17 cellular contexts compared by ENCODE assay signal in the genomic region with DNA sequence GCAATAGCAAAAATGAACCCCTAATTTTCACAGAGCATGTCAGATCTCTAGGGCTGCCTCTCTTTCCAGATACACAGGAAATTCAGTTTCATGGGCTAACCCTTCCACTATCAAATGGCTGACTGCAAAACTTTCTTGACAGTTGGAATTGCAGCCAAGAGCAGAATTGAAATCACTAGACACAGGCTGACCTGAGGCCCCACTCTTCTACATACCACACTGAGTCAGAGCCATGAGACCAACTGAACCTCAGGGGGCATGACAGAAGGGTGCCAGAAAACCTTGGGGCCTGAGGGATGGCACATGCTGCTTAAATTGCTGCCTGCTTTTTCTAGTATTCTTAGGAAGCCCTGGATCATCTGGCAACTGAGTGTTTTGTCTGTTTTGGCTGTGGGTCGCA. TPM values are rescaled to one million over a fixed set of nuclear protein-coding genes. Genes with fewer than 3 reads are reported as not detected.
DNase-seq lines count a peak whose midpoint lies in the region; ATAC-seq and TF ChIP-seq lines count a peak whose summit lies in the region.
"Had no signal": no experiment of that assay in that cellular context is flagged by ENCODE, and none has a peak within 500 bp of the region (broad histone marks: within the 10 kb centered on the region; RNA-seq: fewer than 3 reads in every experiment).

No MANE protein-coding gene starts in this region.

- peak; percentile 85 for ATAC-seq in SK-N-SH treated with all-trans-retinoic acid at 6 μM for 48 hours
- no peak for ATAC-seq in HG03175 (IDR thresholded peaks at IDR 0.05; ENCODE audit: unreplicated experiment)

- DNase-seq in LHCN-M2 (ENCODE audit: low read depth) (peak; percentile 63), fibroblast of the conjunctiva (ENCODE audit: low read depth) (peak; percentile 2), stromal cell of bone marrow (ENCODE audit: low read depth) (peak; percentile 25), NCI-H526 (lab: John Stamatoyannopoulos, UW) (no peak)
- no peak for DNase-seq in activated naive CD4-positive, alpha-beta T cell treated with anti-CD3 and anti-CD28 coated beads, Interleukin-2, amount 50 U/mL, for 16 hours
- DNase-seq: activated CD4-positive, alpha-beta memory T cell treated with anti-CD3 and anti-CD28 coated beads, Interleukin-2, amount 10 ng/mL, durations not matched to agents 7 days and 5 days; activated T-cell treated with anti-CD3 and anti-CD28 coated beads, Interleukin-2, amount 50 U/mL, for 48 hours; endodermal cell; GM23248; left ventricle myocardium inferior; NCI-H1105; NCI-H2171; small intestine; SW 1271 had no signal

TF ChIP-seq in SK-N-SH treated with all-trans-retinoic acid at 6 μM for 48 hours, 23 proteins besides CTCF, POLR2A, EP300 and RAD21:
- TF ChIP-seq ISL1 (CRISPR knock-in tag; IDR thresholded peaks at IDR 0.05) = no peak
- no peak for TF ChIP-seq RARB (CRISPR knock-in tag; IDR thresholded peaks at IDR 0.05)
- no peak for TF ChIP-seq PPARA (CRISPR knock-in tag; IDR thresholded peaks at IDR 0.05; ENCODE audit: borderline replicate concordance)
- TF ChIP-seq GLIS3 (CRISPR knock-in tag; IDR thresholded peaks at IDR 0.05) = no peak
- TF ChIP-seq, protein P1, sequence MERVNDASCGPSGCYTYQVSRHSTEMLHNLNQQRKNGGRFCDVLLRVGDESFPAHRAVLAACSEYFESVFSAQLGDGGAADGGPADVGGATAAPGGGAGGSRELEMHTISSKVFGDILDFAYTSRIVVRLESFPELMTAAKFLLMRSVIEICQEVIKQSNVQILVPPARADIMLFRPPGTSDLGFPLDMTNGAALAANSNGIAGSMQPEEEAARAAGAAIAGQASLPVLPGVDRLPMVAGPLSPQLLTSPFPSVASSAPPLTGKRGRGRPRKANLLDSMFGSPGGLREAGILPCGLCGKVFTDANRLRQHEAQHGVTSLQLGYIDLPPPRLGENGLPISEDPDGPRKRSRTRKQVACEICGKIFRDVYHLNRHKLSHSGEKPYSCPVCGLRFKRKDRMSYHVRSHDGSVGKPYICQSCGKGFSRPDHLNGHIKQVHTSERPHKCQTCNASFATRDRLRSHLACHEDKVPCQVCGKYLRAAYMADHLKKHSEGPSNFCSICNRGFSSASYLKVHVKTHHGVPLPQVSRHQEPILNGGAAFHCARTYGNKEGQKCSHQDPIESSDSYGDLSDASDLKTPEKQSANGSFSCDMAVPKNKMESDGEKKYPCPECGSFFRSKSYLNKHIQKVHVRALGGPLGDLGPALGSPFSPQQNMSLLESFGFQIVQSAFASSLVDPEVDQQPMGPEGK (CRISPR knock-in tag; IDR thresholded peaks at IDR 0.05; ENCODE audit: borderline replicate concordance) = no peak
- no peak for TF ChIP-seq SNAI2 (CRISPR knock-in tag; IDR thresholded peaks at IDR 0.05)
- TF ChIP-seq ZNF70 (CRISPR knock-in tag; IDR thresholded peaks at IDR 0.05) = no peak
- TF ChIP-seq OSR1 (CRISPR knock-in tag; IDR thresholded peaks at IDR 0.05) = no peak
- no peak for TF ChIP-seq ZFP30 (CRISPR knock-in tag; IDR thresholded peaks at IDR 0.05)
- TF ChIP-seq, protein P2, sequence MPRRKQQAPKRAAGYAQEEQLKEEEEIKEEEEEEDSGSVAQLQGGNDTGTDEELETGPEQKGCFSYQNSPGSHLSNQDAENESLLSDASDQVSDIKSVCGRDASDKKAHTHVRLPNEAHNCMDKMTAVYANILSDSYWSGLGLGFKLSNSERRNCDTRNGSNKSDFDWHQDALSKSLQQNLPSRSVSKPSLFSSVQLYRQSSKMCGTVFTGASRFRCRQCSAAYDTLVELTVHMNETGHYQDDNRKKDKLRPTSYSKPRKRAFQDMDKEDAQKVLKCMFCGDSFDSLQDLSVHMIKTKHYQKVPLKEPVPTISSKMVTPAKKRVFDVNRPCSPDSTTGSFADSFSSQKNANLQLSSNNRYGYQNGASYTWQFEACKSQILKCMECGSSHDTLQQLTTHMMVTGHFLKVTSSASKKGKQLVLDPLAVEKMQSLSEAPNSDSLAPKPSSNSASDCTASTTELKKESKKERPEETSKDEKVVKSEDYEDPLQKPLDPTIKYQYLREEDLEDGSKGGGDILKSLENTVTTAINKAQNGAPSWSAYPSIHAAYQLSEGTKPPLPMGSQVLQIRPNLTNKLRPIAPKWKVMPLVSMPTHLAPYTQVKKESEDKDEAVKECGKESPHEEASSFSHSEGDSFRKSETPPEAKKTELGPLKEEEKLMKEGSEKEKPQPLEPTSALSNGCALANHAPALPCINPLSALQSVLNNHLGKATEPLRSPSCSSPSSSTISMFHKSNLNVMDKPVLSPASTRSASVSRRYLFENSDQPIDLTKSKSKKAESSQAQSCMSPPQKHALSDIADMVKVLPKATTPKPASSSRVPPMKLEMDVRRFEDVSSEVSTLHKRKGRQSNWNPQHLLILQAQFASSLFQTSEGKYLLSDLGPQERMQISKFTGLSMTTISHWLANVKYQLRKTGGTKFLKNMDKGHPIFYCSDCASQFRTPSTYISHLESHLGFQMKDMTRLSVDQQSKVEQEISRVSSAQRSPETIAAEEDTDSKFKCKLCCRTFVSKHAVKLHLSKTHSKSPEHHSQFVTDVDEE (CRISPR knock-in tag; IDR thresholded peaks at IDR 0.05) = no peak
- no peak for TF ChIP-seq ARNTL (CRISPR knock-in tag; IDR thresholded peaks at IDR 0.05; ENCODE audit: borderline replicate concordance, low read depth)
- no peak for TF ChIP-seq ESRRG (CRISPR knock-in tag; IDR thresholded peaks at IDR 0.05)
- TF ChIP-seq, protein P3, sequence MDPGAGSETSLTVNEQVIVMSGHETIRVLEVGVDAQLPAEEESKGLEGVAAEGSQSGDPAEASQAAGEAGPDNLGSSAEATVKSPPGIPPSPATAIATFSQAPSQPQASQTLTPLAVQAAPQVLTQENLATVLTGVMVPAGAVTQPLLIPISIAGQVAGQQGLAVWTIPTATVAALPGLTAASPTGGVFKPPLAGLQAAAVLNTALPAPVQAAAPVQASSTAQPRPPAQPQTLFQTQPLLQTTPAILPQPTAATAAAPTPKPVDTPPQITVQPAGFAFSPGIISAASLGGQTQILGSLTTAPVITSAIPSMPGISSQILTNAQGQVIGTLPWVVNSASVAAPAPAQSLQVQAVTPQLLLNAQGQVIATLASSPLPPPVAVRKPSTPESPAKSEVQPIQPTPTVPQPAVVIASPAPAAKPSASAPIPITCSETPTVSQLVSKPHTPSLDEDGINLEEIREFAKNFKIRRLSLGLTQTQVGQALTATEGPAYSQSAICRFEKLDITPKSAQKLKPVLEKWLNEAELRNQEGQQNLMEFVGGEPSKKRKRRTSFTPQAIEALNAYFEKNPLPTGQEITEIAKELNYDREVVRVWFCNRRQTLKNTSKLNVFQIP (CRISPR knock-in tag; IDR thresholded peaks at IDR 0.05; ENCODE audit: borderline replicate concordance, low read depth) = no peak
- no peak for TF ChIP-seq TOX (CRISPR knock-in tag; IDR thresholded peaks at IDR 0.05; ENCODE audit: borderline replicate concordance)

RNA-seq across cellular contexts. Expression of a gene that starts 1.7 kb away (rescaled TPM):
- not detected in 2 replicates for total RNA-seq in LHCN-M2 (2014; rRNA removed)
- 0.04 TPM for polyA plus RNA-seq in LHCN-M2 (2012)
- total RNA-seq: activated CD4-positive, alpha-beta memory T cell treated with anti-CD3 and anti-CD28 coated beads, Interleukin-2, amount 10 ng/mL, durations not matched to agents 7 days and 5 days; endodermal cell; GM23248 had no signal
- polyA plus RNA-seq: GM23248, IgD-negative memory B cell had no signal

Comparison
In these comparisons a context has a peak if more than half of its experiments do, and no peak if none do; other contexts are left out.
1. DNase-seq: peak in LHCN-M2 (single experiment), fibroblast of the conjunctiva (single experiment) and stromal cell of bone marrow (single experiment); none in activated naive CD4-positive, alpha-beta T cell treated with anti-CD3 and anti-CD28 coated beads, Interleukin-2, amount 50 U/mL, for 16 hours (single experiment) and NCI-H526 (0 of 2).